Comparison of ENCODE assay signal across 3 cellular contexts in genomic region chr12:50101663-50102062, GRCh38.
TF ChIP-seq lines count a peak whose summit lies in the region.

No MANE protein-coding gene starts in this region.

TF ChIP-seq in IMR-90, 13 proteins besides CTCF, POLR2A, EP300 and RAD21:
- TF ChIP-seq SMC3 (IDR thresholded peaks at IDR 0.05; ENCODE audit: low read depth, low read length) (peak; percentile 54), MXI1 (IDR thresholded peaks at IDR 0.05; ENCODE audit: borderline replicate concordance, low read depth, low read length) (no peak), CEBPB (IDR thresholded peaks at IDR 0.05; ENCODE audit: low read depth, low read length) (peak; percentile 84)

TF ChIP-seq in GM12878, 131 proteins besides CTCF, POLR2A, EP300 and RAD21:
- TF ChIP-seq PAX5 (IDR thresholded peaks at IDR 0.05; ENCODE audit: borderline replicate concordance, low read depth, low read length), result no peak
- TF ChIP-seq NFYA (IDR thresholded peaks at IDR 0.05; ENCODE audit: borderline replicate concordance, low read depth, low read length), result no peak
- TF ChIP-seq BRCA1 (IDR thresholded peaks at IDR 0.05; ENCODE audit: low read depth, low read length), result no peak
- no peak for TF ChIP-seq CHD4 (IDR thresholded peaks at IDR 0.05)
- no peak for TF ChIP-seq EGR1 (IDR thresholded peaks at IDR 0.05; ENCODE audit: borderline replicate concordance in 1 of 2, low read depth in 2 of 2, low read length in 2 of 2)
- TF ChIP-seq PAX8 (IDR thresholded peaks at IDR 0.05), result no peak
- TF ChIP-seq SIN3A (IDR thresholded peaks at IDR 0.05; ENCODE audit: low read depth, low read length), result no peak
- no peak for TF ChIP-seq ASH2L (IDR thresholded peaks at IDR 0.05; ENCODE audit: borderline replicate concordance, low read depth)

TF ChIP-seq in liver, 16 proteins besides CTCF, POLR2A, EP300 and RAD21:
- peak; percentile 35 to 48 for TF ChIP-seq RXRA (IDR thresholded peaks at IDR 0.05)
- peak in 1 of 2 donors; percentile 39 for TF ChIP-seq EGR1 (IDR thresholded peaks at IDR 0.05; ENCODE audit: low read depth in 2 of 2)
- TF ChIP-seq HNF4A (conservative IDR thresholded peaks at IDR 0.05), result peak; percentile 95
- peak; percentile 60 for TF ChIP-seq ATF3 (IDR thresholded peaks at IDR 0.05)
- no peak for TF ChIP-seq FOXA1 (IDR thresholded peaks at IDR 0.05)
- no peak for TF ChIP-seq FOXA2 (IDR thresholded peaks at IDR 0.05)
- TF ChIP-seq, protein P1, sequence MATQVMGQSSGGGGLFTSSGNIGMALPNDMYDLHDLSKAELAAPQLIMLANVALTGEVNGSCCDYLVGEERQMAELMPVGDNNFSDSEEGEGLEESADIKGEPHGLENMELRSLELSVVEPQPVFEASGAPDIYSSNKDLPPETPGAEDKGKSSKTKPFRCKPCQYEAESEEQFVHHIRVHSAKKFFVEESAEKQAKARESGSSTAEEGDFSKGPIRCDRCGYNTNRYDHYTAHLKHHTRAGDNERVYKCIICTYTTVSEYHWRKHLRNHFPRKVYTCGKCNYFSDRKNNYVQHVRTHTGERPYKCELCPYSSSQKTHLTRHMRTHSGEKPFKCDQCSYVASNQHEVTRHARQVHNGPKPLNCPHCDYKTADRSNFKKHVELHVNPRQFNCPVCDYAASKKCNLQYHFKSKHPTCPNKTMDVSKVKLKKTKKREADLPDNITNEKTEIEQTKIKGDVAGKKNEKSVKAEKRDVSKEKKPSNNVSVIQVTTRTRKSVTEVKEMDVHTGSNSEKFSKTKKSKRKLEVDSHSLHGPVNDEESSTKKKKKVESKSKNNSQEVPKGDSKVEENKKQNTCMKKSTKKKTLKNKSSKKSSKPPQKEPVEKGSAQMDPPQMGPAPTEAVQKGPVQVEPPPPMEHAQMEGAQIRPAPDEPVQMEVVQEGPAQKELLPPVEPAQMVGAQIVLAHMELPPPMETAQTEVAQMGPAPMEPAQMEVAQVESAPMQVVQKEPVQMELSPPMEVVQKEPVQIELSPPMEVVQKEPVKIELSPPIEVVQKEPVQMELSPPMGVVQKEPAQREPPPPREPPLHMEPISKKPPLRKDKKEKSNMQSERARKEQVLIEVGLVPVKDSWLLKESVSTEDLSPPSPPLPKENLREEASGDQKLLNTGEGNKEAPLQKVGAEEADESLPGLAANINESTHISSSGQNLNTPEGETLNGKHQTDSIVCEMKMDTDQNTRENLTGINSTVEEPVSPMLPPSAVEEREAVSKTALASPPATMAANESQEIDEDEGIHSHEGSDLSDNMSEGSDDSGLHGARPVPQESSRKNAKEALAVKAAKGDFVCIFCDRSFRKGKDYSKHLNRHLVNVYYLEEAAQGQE (IDR thresholded peaks at IDR 0.05), result peak; percentile 56
- peak; percentile 32 to 39 for TF ChIP-seq JUND (IDR thresholded peaks at IDR 0.05)
- TF ChIP-seq SP1 (IDR thresholded peaks at IDR 0.05), result peak; percentile 84
- no peak for TF ChIP-seq TAF1 (conservative IDR thresholded peaks at IDR 0.05)
- TF ChIP-seq YY1 (IDR thresholded peaks at IDR 0.05), result peak; percentile 27
- TF ChIP-seq, protein P2, sequence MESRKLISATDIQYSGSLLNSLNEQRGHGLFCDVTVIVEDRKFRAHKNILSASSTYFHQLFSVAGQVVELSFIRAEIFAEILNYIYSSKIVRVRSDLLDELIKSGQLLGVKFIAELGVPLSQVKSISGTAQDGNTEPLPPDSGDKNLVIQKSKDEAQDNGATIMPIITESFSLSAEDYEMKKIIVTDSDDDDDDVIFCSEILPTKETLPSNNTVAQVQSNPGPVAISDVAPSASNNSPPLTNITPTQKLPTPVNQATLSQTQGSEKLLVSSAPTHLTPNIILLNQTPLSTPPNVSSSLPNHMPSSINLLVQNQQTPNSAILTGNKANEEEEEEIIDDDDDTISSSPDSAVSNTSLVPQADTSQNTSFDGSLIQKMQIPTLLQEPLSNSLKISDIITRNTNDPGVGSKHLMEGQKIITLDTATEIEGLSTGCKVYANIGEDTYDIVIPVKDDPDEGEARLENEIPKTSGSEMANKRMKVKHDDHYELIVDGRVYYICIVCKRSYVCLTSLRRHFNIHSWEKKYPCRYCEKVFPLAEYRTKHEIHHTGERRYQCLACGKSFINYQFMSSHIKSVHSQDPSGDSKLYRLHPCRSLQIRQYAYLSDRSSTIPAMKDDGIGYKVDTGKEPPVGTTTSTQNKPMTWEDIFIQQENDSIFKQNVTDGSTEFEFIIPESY (IDR thresholded peaks at IDR 0.05), result peak; percentile 39
- TF ChIP-seq MAX (IDR thresholded peaks at IDR 0.05), result peak; percentile 31
- TF ChIP-seq GABPA (IDR thresholded peaks at IDR 0.05 in 1 of 2, conservative IDR thresholded peaks at IDR 0.05 in 1 of 2), result no peak
- no peak for TF ChIP-seq NR2F2 (IDR thresholded peaks at IDR 0.05)
- TF ChIP-seq HNF4G (IDR thresholded peaks at IDR 0.05), result peak; percentile 72
